Comparison of ENCODE assay signal across 10 cellular contexts in the genomic region with DNA sequence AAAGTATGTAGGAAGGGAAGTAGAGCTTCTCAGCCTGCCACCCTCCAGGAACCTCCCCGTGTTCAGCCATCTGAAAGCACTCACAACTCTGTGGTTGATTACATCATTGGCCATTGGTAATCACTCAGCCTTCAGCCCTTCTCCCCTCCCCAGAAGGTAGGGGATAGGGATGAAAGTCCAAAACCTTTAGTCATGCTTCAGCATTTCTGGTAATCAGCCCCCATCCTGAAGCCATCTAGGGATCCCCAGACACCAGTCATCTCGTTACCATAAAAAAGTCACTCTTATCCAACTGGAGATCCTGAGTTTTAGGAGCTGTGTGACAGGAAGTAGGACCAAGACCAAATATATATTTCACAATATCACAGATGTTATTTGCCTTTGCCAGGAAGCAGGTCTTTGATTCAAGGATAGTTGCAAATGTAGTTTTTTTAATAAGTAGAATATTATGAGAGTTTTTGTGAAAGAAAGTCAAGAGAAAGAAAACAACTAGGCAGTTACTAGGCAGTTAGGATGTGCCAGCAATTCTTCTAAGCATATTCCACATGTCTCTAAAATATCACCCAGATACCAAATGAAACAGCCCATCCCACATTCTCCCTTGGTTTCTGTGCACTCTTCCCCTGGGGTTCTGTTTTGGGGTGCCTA.
DNase-seq lines count a peak whose midpoint lies in the region; ATAC-seq and TF ChIP-seq lines count a peak whose summit lies in the region.
"Had no signal": no experiment of that assay in that cellular context is flagged by ENCODE, and none has a peak within 500 bp of the region (broad histone marks: within the 10 kb centered on the region; RNA-seq: fewer than 3 reads in every experiment).

No MANE protein-coding gene starts in this region.

- intact Hi-C loops in Calu3 (cut with micrococcal nuclease; ENCODE audit: unreplicated experiment) (no loop called here), heart right ventricle (cut with DNase I) (no loop called here)
- intact Hi-C loops in activated CD8-positive, alpha-beta T cell treated with anti-CD3 and anti-CD28 coated beads for 36 hours (cut with micrococcal nuclease) = no loop called here

- no peaks in the 10 kb centered on the region for H3K4me1 ChIP-seq in heart right ventricle
- H3K4me1 ChIP-seq: pancreas had no signal

- H3K4me3 Mint-ChIP-seq in Calu3 (ENCODE audit: low read depth, unreplicated experiment) = no peak overlapping the region
- no peak overlapping the region for H3K4me3 Mint-ChIP-seq in activated CD8-positive, alpha-beta T cell treated with anti-CD3 and anti-CD28 coated beads for 36 hours

- CTCF ChIA-PET in Calu3 (lab: Charles Lee) = interaction anchor here (1.2 kb wide), 1 partner anchor 831 kb away, joined by 3 read pairs; no protein-coding TSS in a partner anchor
- CTCF ChIA-PET in activated CD8-positive, alpha-beta T cell treated with anti-CD3 and anti-CD28 coated beads for 36 hours (lab: Charles Lee) = no interaction called here

- H3K27me3 Mint-ChIP-seq in Calu3 (ENCODE audit: unreplicated experiment) = no peaks in the 10 kb centered on the region
- H3K27me3 Mint-ChIP-seq in activated CD8-positive, alpha-beta T cell treated with anti-CD3 and anti-CD28 coated beads for 36 hours = no peaks in the 10 kb centered on the region

- H3K4me3 ChIP-seq in heart right ventricle = no peak overlapping the region
- H3K4me3 ChIP-seq: pancreas had no signal

- H3K9me3 ChIP-seq in heart right ventricle = no peaks in the 10 kb centered on the region
- H3K9me3 ChIP-seq: pancreas had no signal

- H3K4me1 Mint-ChIP-seq in Calu3 (ENCODE audit: low read depth, unreplicated experiment) = no peaks in the 10 kb centered on the region
- no peaks in the 10 kb centered on the region for H3K4me1 Mint-ChIP-seq in activated CD8-positive, alpha-beta T cell treated with anti-CD3 and anti-CD28 coated beads for 36 hours (ENCODE audit: low read depth)

- POLR2A ChIA-PET in activated CD8-positive, alpha-beta T cell treated with anti-CD3 and anti-CD28 coated beads for 36 hours (lab: Charles Lee) = no interaction called here

- H3K9me3 Mint-ChIP-seq in Calu3 (ENCODE audit: low read depth, unreplicated experiment) = peaks cover 3% of the 10 kb centered on the region
- H3K9me3 Mint-ChIP-seq in activated CD8-positive, alpha-beta T cell treated with anti-CD3 and anti-CD28 coated beads for 36 hours = no peaks in the 10 kb centered on the region
- H3K9me3 Mint-ChIP-seq: activated T-helper 2 cell treated with anti-CD3 and anti-CD28 coated beads, Interferon-gamma antibody, Interleukin-2, Interleukin-4, amounts not matched to agents 10 μg/mL and 5 μg/mL and 100 μg/mL, durations not matched to agents 14 hours and 24 hours and 36 hours had no signal

- H3K36me3 ChIP-seq in heart right ventricle = no peaks in the 10 kb centered on the region
- H3K36me3 ChIP-seq: pancreas had no signal

- H3K27me3 ChIP-seq in heart right ventricle = no peaks in the 10 kb centered on the region
- H3K27me3 ChIP-seq: pancreas had no signal

- ATAC-seq in HG02759 (IDR thresholded peaks at IDR 0.05; ENCODE audit: unreplicated experiment) (peak; percentile 76), heart right ventricle (peak; percentile 64 to 93 (median 77))
- ATAC-seq in activated CD8-positive, alpha-beta T cell treated with anti-CD3 and anti-CD28 coated beads for 36 hours = no peak

- DNase-seq in Calu3 (peak; percentile 30), SIG-M5 treated with dmso at 0.1 percent for 504 hours (lab: John Stamatoyannopoulos, UW; ENCODE audit: unreplicated experiment) (peak; percentile 80), heart right ventricle (no peak), T-helper 9 cell (no peak), NCI-H1417 treated with DMSO at 0.1 percent for 48 hours (lab: John Stamatoyannopoulos, UW) (no peak)
- no peak for DNase-seq in activated naive CD4-positive, alpha-beta T cell (lab: John Stamatoyannopoulos, UW)
- no peak for DNase-seq in activated CD8-positive, alpha-beta T cell treated with anti-CD3 and anti-CD28 coated beads for 36 hours
- DNase-seq: pancreas had no signal

- 60 to 63% methylated on average over 2 of the region's 2 CpGs for WGBS in heart right ventricle, 2 donors

- no peaks in the 10 kb centered on the region for H3K36me3 Mint-ChIP-seq in Calu3 (ENCODE audit: insufficient read depth, unreplicated experiment)
- no peaks in the 10 kb centered on the region for H3K36me3 Mint-ChIP-seq in activated CD8-positive, alpha-beta T cell treated with anti-CD3 and anti-CD28 coated beads for 36 hours (ENCODE audit: low read depth)

- H3K27ac Mint-ChIP-seq in Calu3 (ENCODE audit: unreplicated experiment) = no peak overlapping the region
- no peak overlapping the region for H3K27ac Mint-ChIP-seq in activated CD8-positive, alpha-beta T cell treated with anti-CD3 and anti-CD28 coated beads for 36 hours
- H3K27ac Mint-ChIP-seq: activated T-helper 2 cell treated with anti-CD3 and anti-CD28 coated beads, Interferon-gamma antibody, Interleukin-2, Interleukin-4, amounts not matched to agents 10 μg/mL and 5 μg/mL and 100 μg/mL, durations not matched to agents 14 hours and 24 hours and 36 hours had no signal

- H3K27ac ChIP-seq in heart right ventricle = peak overlapping the region in 1 of 10 donors; percentile 15
- H3K27ac ChIP-seq: pancreas had no signal

- no peak for TF ChIP-seq CTCF in Calu3 (IDR thresholded peaks at IDR 0.05; ENCODE audit: unreplicated experiment)
- TF ChIP-seq CTCF in heart right ventricle (IDR thresholded peaks at IDR 0.05) = no peak
- no peak for TF ChIP-seq CTCF in activated CD8-positive, alpha-beta T cell treated with anti-CD3 and anti-CD28 coated beads for 36 hours (IDR thresholded peaks at IDR 0.05)

- BruUV-seq in Calu3 (replicated peaks; lab: Mats Ljungman, UMichigan) = no TSS peak

Comparison
In these comparisons a context has a peak if more than half of its experiments do, and no peak if none do; other contexts are left out.
1. DNase-seq: peak in Calu3 (single experiment) and SIG-M5 treated with dmso at 0.1 percent for 504 hours (single experiment); none in heart right ventricle (0 of 2), activated naive CD4-positive, alpha-beta T cell (0 of 4), activated CD8-positive, alpha-beta T cell treated with anti-CD3 and anti-CD28 coated beads for 36 hours (single experiment), T-helper 9 cell (single experiment) and NCI-H1417 treated with DMSO at 0.1 percent for 48 hours (single experiment).